1 cellular context compared by ENCODE assay signal in the genomic region with DNA sequence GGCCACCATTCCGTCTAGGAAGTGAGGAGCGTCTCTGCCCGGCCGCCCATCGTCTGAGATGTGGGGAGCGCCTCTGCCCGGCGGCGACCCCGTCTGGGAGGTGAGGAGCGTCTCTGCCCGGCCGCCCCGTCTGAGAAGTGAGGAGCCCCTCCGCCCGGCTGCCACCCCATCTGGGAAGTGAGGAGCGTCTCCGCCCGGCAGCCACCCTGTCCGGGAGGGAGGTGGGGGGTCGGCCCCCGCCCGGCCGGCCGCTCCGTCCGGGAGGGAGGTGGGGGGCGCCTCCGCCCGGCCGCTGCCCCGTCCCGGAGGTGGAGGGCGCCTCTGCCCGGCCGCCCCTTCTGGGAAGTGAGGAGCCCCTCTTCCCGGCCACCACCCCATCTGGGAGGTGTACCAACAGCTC. TPM values are rescaled to one million over a fixed set of nuclear protein-coding genes. Genes with fewer than 3 reads are reported as not detected.
"Had no signal": no experiment of that assay in that cellular context is flagged by ENCODE, and none has a peak within 500 bp of the region (broad histone marks: within the 10 kb centered on the region; RNA-seq: fewer than 3 reads in every experiment).

No MANE protein-coding gene starts in this region.

RNA-seq across cellular contexts. Expression of a gene that starts 24.5 kb away (rescaled TPM):
- polyA plus RNA-seq: naive thymus-derived CD4-positive, alpha-beta T cell had no signal
